Comparison of ENCODE assay signal across 8 cellular contexts in genomic region chr12:2813573-2814185, GRCh38. TPM values are rescaled to one million over a fixed set of nuclear protein-coding genes. Genes with fewer than 3 reads are reported as not detected.
DNase-seq lines count a peak whose midpoint lies in the region; ATAC-seq, FAIRE-seq and TF ChIP-seq lines count a peak whose summit lies in the region.

No MANE protein-coding gene starts in this region.

- peak overlapping the region; percentile 94 for H3K9ac ChIP-seq in mesenchymal stem cell (ENCODE audit: low read length)

- no peaks in the 10 kb centered on the region for H3K27me3 ChIP-seq in mesenchymal stem cell (ENCODE audit: control insufficient read depth in 1 of 2, insufficient read depth in 1 of 2, low read length in 2 of 2)

- WGBS in mesenchymal stem cell = 34% methylated on average over 5 of the region's 6 CpGs

- no peak overlapping the region for H2BK120ac ChIP-seq in mesenchymal stem cell (ENCODE audit: low read depth, low read length)

- no peak overlapping the region for H3K14ac ChIP-seq in mesenchymal stem cell (ENCODE audit: low read length in 2 of 2)

- FAIRE-seq in G401.6 (lab: Jason Lieb, UNC) = peak; percentile 50

- no peak overlapping the region for H3K23ac ChIP-seq in mesenchymal stem cell (ENCODE audit: low read length in 2 of 2)

- peaks cover 2% of the 10 kb centered on the region; the same call in 1 of the 2 replicates for H3K27me3 Mint-ChIP-seq in HFFc6 (ENCODE audit: insufficient read depth)
- H3K27me3 Mint-ChIP-seq in effector memory CD8-positive, alpha-beta T cell = no peaks in the 10 kb centered on the region
- H3K27me3 Mint-ChIP-seq in stimulated activated naive CD8-positive, alpha-beta T cell treated with anti-CD3 and anti-CD28 coated beads, Interleukin-15, Interleukin-2, amounts not matched to agents 100 ng/mL and 50 ng/mL, for 24 hours = no peaks in the 10 kb centered on the region

- no peaks in the 10 kb centered on the region for H3K9me3 ChIP-seq in mesenchymal stem cell (ENCODE audit: control insufficient read depth, low read length)

- H3K4me2 ChIP-seq in mesenchymal stem cell (ENCODE audit: low read length, poor library complexity, severe bottlenecking) = peak overlapping the region; percentile 90

- H3K4me1 Mint-ChIP-seq in HFFc6 (ENCODE audit: low read depth) = peaks cover 22% of the 10 kb centered on the region
- peaks cover 11 to 19% of the 10 kb centered on the region in 2 donors for H3K4me1 Mint-ChIP-seq in effector memory CD8-positive, alpha-beta T cell (ENCODE audit: low read depth in 2 of 2)
- peaks cover 39% of the 10 kb centered on the region for H3K4me1 Mint-ChIP-seq in stimulated activated naive CD8-positive, alpha-beta T cell treated with anti-CD3 and anti-CD28 coated beads, Interleukin-15, Interleukin-2, amounts not matched to agents 100 ng/mL and 50 ng/mL, for 24 hours (ENCODE audit: low read depth)

- no peak overlapping the region for H2BK12ac ChIP-seq in mesenchymal stem cell (ENCODE audit: low read length in 2 of 2)

- H3K27ac ChIP-seq in mesenchymal stem cell (ENCODE audit: low read length, poor library complexity, severe bottlenecking) = peak overlapping the region; percentile 99

- 0 out of 2 replicates have a peak, but pooled peaks cover 6% of the 10 kb centered on the region for H3K36me3 Mint-ChIP-seq in HFFc6 (ENCODE audit: low read depth)
- H3K36me3 Mint-ChIP-seq in effector memory CD8-positive, alpha-beta T cell (ENCODE audit: insufficient read depth) = peaks cover 40% of the 10 kb centered on the region
- H3K36me3 Mint-ChIP-seq in stimulated activated naive CD8-positive, alpha-beta T cell treated with anti-CD3 and anti-CD28 coated beads, Interleukin-15, Interleukin-2, amounts not matched to agents 100 ng/mL and 50 ng/mL, for 24 hours (ENCODE audit: low read depth) = peaks cover 23% of the 10 kb centered on the region

- no peak overlapping the region for H2AFZ ChIP-seq in mesenchymal stem cell (ENCODE audit: low read depth, low read length)

- peak overlapping the region; percentile 98 for H3K27ac Mint-ChIP-seq in HFFc6
- H3K27ac Mint-ChIP-seq in effector memory CD8-positive, alpha-beta T cell = peak overlapping the region; percentile 93 to 97
- peak overlapping the region; percentile 100 for H3K27ac Mint-ChIP-seq in stimulated activated naive CD8-positive, alpha-beta T cell treated with anti-CD3 and anti-CD28 coated beads, Interleukin-15, Interleukin-2, amounts not matched to agents 100 ng/mL and 50 ng/mL, for 24 hours

- no peak overlapping the region for H2BK5ac ChIP-seq in mesenchymal stem cell (ENCODE audit: low read depth, low read length, poor library complexity, severe bottlenecking)

- ATAC-seq in effector memory CD8-positive, alpha-beta T cell (replicated peaks) = no peak
- ATAC-seq in HG02973 (IDR thresholded peaks at IDR 0.05; ENCODE audit: unreplicated experiment) = no peak

- no peaks in the 10 kb centered on the region for H3K9me3 Mint-ChIP-seq in HFFc6
- H3K9me3 Mint-ChIP-seq in effector memory CD8-positive, alpha-beta T cell = no peaks in the 10 kb centered on the region
- no peaks in the 10 kb centered on the region for H3K9me3 Mint-ChIP-seq in stimulated activated naive CD8-positive, alpha-beta T cell treated with anti-CD3 and anti-CD28 coated beads, Interleukin-15, Interleukin-2, amounts not matched to agents 100 ng/mL and 50 ng/mL, for 24 hours

- H2BK15ac ChIP-seq in mesenchymal stem cell (ENCODE audit: low read depth, poor library complexity, severe bottlenecking) = no peak overlapping the region

- peaks cover 19 to 21% of the 10 kb centered on the region in 2 experiments for H3K36me3 ChIP-seq in mesenchymal stem cell (ENCODE audit: control insufficient read depth in 1 of 2, insufficient read depth in 2 of 2, low read depth in 1 of 2, low read length in 2 of 2)

- no peak overlapping the region for H4K91ac ChIP-seq in mesenchymal stem cell (ENCODE audit: low read length)

- no peak overlapping the region for H4K8ac ChIP-seq in mesenchymal stem cell (ENCODE audit: low read length)

- peak overlapping the region; percentile 98 for H3K4me3 Mint-ChIP-seq in HFFc6
- peak overlapping the region; percentile 91 to 94 for H3K4me3 Mint-ChIP-seq in effector memory CD8-positive, alpha-beta T cell
- H3K4me3 Mint-ChIP-seq in stimulated activated naive CD8-positive, alpha-beta T cell treated with anti-CD3 and anti-CD28 coated beads, Interleukin-15, Interleukin-2, amounts not matched to agents 100 ng/mL and 50 ng/mL, for 24 hours = peak overlapping the region; percentile 100

- H3K4me1 ChIP-seq in mesenchymal stem cell (ENCODE audit: control insufficient read depth, insufficient read depth, low read depth, low read length) = peaks cover 3% of the 10 kb centered on the region

- H3K4me3 ChIP-seq in mesenchymal stem cell (ENCODE audit: insufficient read depth in 1 of 2, low read depth in 1 of 2, low read length in 2 of 2) = peak overlapping the region in 1 of 2 experiments; percentile 92

- no peak overlapping the region for H3K4ac ChIP-seq in mesenchymal stem cell (ENCODE audit: low read depth in 1 of 2, low read length in 2 of 2)

- peaks cover 25% of the 10 kb centered on the region for H3K79me1 ChIP-seq in mesenchymal stem cell (replicated peaks; ENCODE audit: low read length, poor library complexity, severe bottlenecking)

- DNase-seq in HFFc6 = peak; percentile 66
- DNase-seq in NCI-H2171 treated with DMSO at 0.1 percent for 48 hours (lab: John Stamatoyannopoulos, UW) = peak; percentile 77
- peak; percentile 50 to 56 for DNase-seq in activated CD4-positive, alpha-beta T cell treated with anti-CD3 and anti-CD28 coated beads for 4 hours
- DNase-seq in effector memory CD8-positive, alpha-beta T cell = peak in 2 of 3 experiments; percentile 29
- DNase-seq in mesenchymal stem cell = peak; percentile 83

- H3K18ac ChIP-seq in mesenchymal stem cell (ENCODE audit: low read depth in 1 of 2, low read length in 2 of 2) = no peak overlapping the region

- TF ChIP-seq CTCF in HFFc6 (IDR thresholded peaks at IDR 0.05) = peak; percentile 84

- peak overlapping the region; percentile 51 for H2AK5ac ChIP-seq in mesenchymal stem cell (ENCODE audit: low read length, severe bottlenecking)

RNA-seq across cellular contexts. Expression of gene ITFG2, which starts 1.2 kb away (rescaled TPM):
- 10 to 100 TPM; 17.0 to 21.1 (median 19.6) TPM for total RNA-seq in HFFc6 (2021; fragmentation: NEBNext Ultra II Directional; extraction: Animal tissue kit (Norgen Biotek cat#: 25700))
- polyA plus RNA-seq in mesenchymal stem cell (2013, experiment 1 of 2) = 12.0 TPM
- polyA plus RNA-seq in mesenchymal stem cell (2013, experiment 2 of 2) = 10.8 TPM

RNA-seq across cellular contexts. Expression of gene FKBP4, which starts 18.9 kb away (rescaled TPM):
- total RNA-seq in HFFc6 (2021; fragmentation: NEBNext Ultra II Directional; extraction: Animal tissue kit (Norgen Biotek cat#: 25700)) = 100 to 1,000 TPM in 1 of 6 experiments, 10 to 100 TPM in 5; 62.3 to 105 (median 69.1) TPM
- 33.6 TPM for polyA plus RNA-seq in mesenchymal stem cell (2013, experiment 1 of 2)
- polyA plus RNA-seq in mesenchymal stem cell (2013, experiment 2 of 2) = 31.8 TPM

RNA-seq across cellular contexts. Expression of gene NRIP2, which starts 21.2 kb away (rescaled TPM):
- not detected for total RNA-seq in HFFc6 (2021; fragmentation: NEBNext Ultra II Directional; extraction: Animal tissue kit (Norgen Biotek cat#: 25700))
- 0.06 TPM for polyA plus RNA-seq in mesenchymal stem cell (2013, experiment 1 of 2)
- polyA plus RNA-seq in mesenchymal stem cell (2013, experiment 2 of 2) = 0.04 TPM

RNA-seq across cellular contexts. Expression of gene TEX52, which starts 43.2 kb away (rescaled TPM):
- not detected for total RNA-seq in HFFc6 (2021; fragmentation: NEBNext Ultra II Directional; extraction: Animal tissue kit (Norgen Biotek cat#: 25700))
- not detected for polyA plus RNA-seq in mesenchymal stem cell (2013, experiment 1 of 2)
- not detected for polyA plus RNA-seq in mesenchymal stem cell (2013, experiment 2 of 2)

Comparison
In these comparisons a context has a peak if more than half of its experiments do, and no peak if none do; other contexts are left out.
1. DNase-seq: peak in every context shown above with its lines; median percentile 83 in mesenchymal stem cell; 77 in NCI-H2171 treated with DMSO at 0.1 percent for 48 hours; 66 in HFFc6; 53 in activated CD4-positive, alpha-beta T cell treated with anti-CD3 and anti-CD28 coated beads for 4 hours; 29 in effector memory CD8-positive, alpha-beta T cell.